In the genomic region with DNA sequence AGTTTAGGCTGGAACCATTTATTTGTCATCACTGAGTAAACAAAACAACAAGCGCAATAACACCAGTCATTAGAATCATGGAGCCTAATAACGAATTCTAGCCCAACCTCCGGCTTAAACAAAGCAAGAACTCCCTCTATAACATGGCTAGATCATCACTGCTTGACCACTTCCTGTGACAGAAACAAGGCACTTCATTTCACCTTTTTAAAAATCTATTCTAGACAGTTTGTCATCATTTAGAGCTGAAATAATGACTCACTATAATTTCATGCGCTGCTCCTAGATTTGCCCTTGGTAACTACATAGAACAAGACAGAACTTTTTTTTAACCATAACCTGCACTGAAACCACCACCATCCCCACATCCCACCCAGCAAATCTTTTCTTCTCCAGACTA, we compare ENCODE assay signal across 9 cellular contexts.
DNase-seq lines count a peak whose midpoint lies in the region; ATAC-seq, FAIRE-seq and TF ChIP-seq lines count a peak whose summit lies in the region.
"Had no signal": no experiment of that assay in that cellular context is flagged by ENCODE, and none has a peak within 500 bp of the region (broad histone marks: within the 10 kb centered on the region; RNA-seq: fewer than 3 reads in every experiment).

No MANE protein-coding gene starts in this region.

- no peaks in the 10 kb centered on the region for H3K9me1 ChIP-seq in keratinocyte (ENCODE audit: control insufficient read depth, extremely low read depth, insufficient read depth, low read length)

- H3K4me1 Mint-ChIP-seq in progenitor cell of endocrine pancreas (ENCODE audit: low read depth), result peaks cover 6% of the 10 kb centered on the region

- H3K27me3 ChIP-seq in RWPE2 (ENCODE audit: insufficient read depth, poor library complexity, severe bottlenecking), result no peaks in the 10 kb centered on the region
- H3K27me3 ChIP-seq in keratinocyte (ENCODE audit: control insufficient read depth, extremely low read depth, insufficient read depth, low read length), result no peaks in the 10 kb centered on the region
- no peaks in the 10 kb centered on the region for H3K27me3 ChIP-seq in MM.1S (replicated peaks; ENCODE audit: insufficient read depth, low read length)

- peak overlapping the region; percentile 41 for H3K27ac ChIP-seq in RWPE2 (ENCODE audit: poor library complexity, severe bottlenecking)
- peak overlapping the region; percentile 17 for H3K27ac ChIP-seq in keratinocyte (ENCODE audit: control insufficient read depth, insufficient read depth, low read length)
- no peak overlapping the region for H3K27ac ChIP-seq in MM.1S (ENCODE audit: low read length)

- no peaks in the 10 kb centered on the region for H3K36me3 Mint-ChIP-seq in progenitor cell of endocrine pancreas (ENCODE audit: insufficient read depth)

- H3K9me2 ChIP-seq in MM.1S (replicated peaks; ENCODE audit: insufficient read depth, low read length), result no peaks in the 10 kb centered on the region

- no peak overlapping the region for H3K27ac Mint-ChIP-seq in progenitor cell of endocrine pancreas

- no peak overlapping the region for H3K4me3 Mint-ChIP-seq in progenitor cell of endocrine pancreas (ENCODE audit: low read depth)

- H3K4me3 ChIP-seq in RWPE2 (ENCODE audit: severe bottlenecking) (no peak overlapping the region), keratinocyte (ENCODE audit: control insufficient read depth in 2 of 3, extremely low read depth in 1 of 3, insufficient read depth in 2 of 3, low read depth in 1 of 3, low read length in 3 of 3) (no peak overlapping the region), MM.1S (ENCODE audit: low read length) (no peak overlapping the region)

- peaks cover 92% of the 10 kb centered on the region for H3K79me2 ChIP-seq in keratinocyte (ENCODE audit: control insufficient read depth, insufficient read depth, low read length)
- H3K79me2 ChIP-seq in MM.1S (ENCODE audit: low read length), result peaks cover 84% of the 10 kb centered on the region

- H4K20me1 ChIP-seq in keratinocyte (ENCODE audit: control insufficient read depth, extremely low read depth, insufficient read depth, low read length) (no peaks in the 10 kb centered on the region), MM.1S (ENCODE audit: insufficient read depth, low read length) (no peaks in the 10 kb centered on the region)

- H3K36me3 ChIP-seq in RWPE2 (ENCODE audit: low read depth) (no peaks in the 10 kb centered on the region), keratinocyte (ENCODE audit: control insufficient read depth in 2 of 2, extremely low read depth in 1 of 2, insufficient read depth in 2 of 2, low read length in 2 of 2) (no peaks in the 10 kb centered on the region), MM.1S (replicated peaks; ENCODE audit: insufficient read depth, low read length) (no peaks in the 10 kb centered on the region)

- peaks cover 6% of the 10 kb centered on the region; the same call in 1 of the 2 replicates for H3F3A ChIP-seq in MM.1S (ENCODE audit: insufficient read depth, low read length)

- H3K9me3 ChIP-seq in RWPE2 (ENCODE audit: severe bottlenecking) (no peaks in the 10 kb centered on the region), keratinocyte (ENCODE audit: control insufficient read depth, low read depth, low read length) (no peaks in the 10 kb centered on the region), MM.1S (replicated peaks; ENCODE audit: insufficient read depth, low read length) (no peaks in the 10 kb centered on the region)

- H3K4me2 ChIP-seq in keratinocyte (ENCODE audit: control insufficient read depth, extremely low read depth, insufficient read depth, low read depth, low read length) (peak overlapping the region; percentile 11), MM.1S (ENCODE audit: low read depth, low read length) (no peak overlapping the region)

- dilution Hi-C loops in keratinocyte (cut with MboI; ENCODE audit: extremely low pct_ligation_motif_present, low sequenced_read_pairs), result no loop called here

- no peak overlapping the region for H3K9ac ChIP-seq in keratinocyte (ENCODE audit: control insufficient read depth, extremely low read depth, insufficient read depth, low read length)
- H3K9ac ChIP-seq in MM.1S (ENCODE audit: low read length), result no peak overlapping the region

- DNase-seq in HCEC 1CT (peak; percentile 37), RWPE2 (ENCODE audit: low spot score) (no peak), keratinocyte (ENCODE audit: low read depth, low spot score) (no peak), progenitor cell of endocrine pancreas (ENCODE audit: low spot score, unreplicated experiment) (no peak), SHP77 treated with DMSO at 0.1 percent for 48 hours (lab: John Stamatoyannopoulos, UW) (no peak), MM.1S (no peak)
- no peak for DNase-seq in stimulated activated CD4-positive, alpha-beta T cell treated with anti-CD3 and anti-CD28 coated beads, Interleukin-2, amount 100 ng/mL, for 24 hours
- DNase-seq: activated effector memory CD4-positive, alpha-beta T cell treated with Interleukin-2 at 50 U/mL for 16 hours had no signal

- H3K27me3 Mint-ChIP-seq in progenitor cell of endocrine pancreas, result no peaks in the 10 kb centered on the region

- peaks cover 14% of the 10 kb centered on the region for H3K4me1 ChIP-seq in RWPE2 (ENCODE audit: insufficient read depth, poor library complexity, severe bottlenecking)
- peaks cover 23% of the 10 kb centered on the region for H3K4me1 ChIP-seq in keratinocyte (ENCODE audit: control insufficient read depth, extremely low read depth, insufficient read depth, low read length)
- H3K4me1 ChIP-seq in MM.1S (ENCODE audit: low read length), result peaks cover 54% of the 10 kb centered on the region

- peak; percentile 48 for ATAC-seq in GM18502 (IDR thresholded peaks at IDR 0.05; ENCODE audit: poor library complexity, unreplicated experiment)
- ATAC-seq in RWPE2 (ENCODE audit: low read depth), result peak; percentile 82

- no peaks in the 10 kb centered on the region for H3K9me3 Mint-ChIP-seq in progenitor cell of endocrine pancreas (ENCODE audit: low read depth)

- no peak for TF ChIP-seq CTCF in RWPE2 (IDR thresholded peaks at IDR 0.05; ENCODE audit: poor library complexity, severe bottlenecking)
- TF ChIP-seq CTCF in keratinocyte (optimal IDR thresholded peaks at IDR 0.05 in 1 of 3, IDR thresholded peaks at IDR 0.05 in 1 of 3, conservative IDR thresholded peaks at IDR 0.05 in 1 of 3; ENCODE audit: extremely low read depth in 1 of 3, insufficient read depth in 2 of 3, low read length in 3 of 3), result no peak
- TF ChIP-seq CTCF in progenitor cell of endocrine pancreas (IDR thresholded peaks at IDR 0.05; ENCODE audit: unreplicated experiment), result no peak
- no peak for TF ChIP-seq CTCF in MM.1S (IDR thresholded peaks at IDR 0.05; ENCODE audit: low read length)

- FAIRE-seq in keratinocyte (lab: Jason Lieb, UNC), result peak; percentile 46

- H2AFZ ChIP-seq in keratinocyte (ENCODE audit: control insufficient read depth, low read length), result no peak overlapping the region
- H2AFZ ChIP-seq in MM.1S (ENCODE audit: low read length), result no peak overlapping the region
